ENCODE assay signal across 1 cellular context in the genomic region with DNA sequence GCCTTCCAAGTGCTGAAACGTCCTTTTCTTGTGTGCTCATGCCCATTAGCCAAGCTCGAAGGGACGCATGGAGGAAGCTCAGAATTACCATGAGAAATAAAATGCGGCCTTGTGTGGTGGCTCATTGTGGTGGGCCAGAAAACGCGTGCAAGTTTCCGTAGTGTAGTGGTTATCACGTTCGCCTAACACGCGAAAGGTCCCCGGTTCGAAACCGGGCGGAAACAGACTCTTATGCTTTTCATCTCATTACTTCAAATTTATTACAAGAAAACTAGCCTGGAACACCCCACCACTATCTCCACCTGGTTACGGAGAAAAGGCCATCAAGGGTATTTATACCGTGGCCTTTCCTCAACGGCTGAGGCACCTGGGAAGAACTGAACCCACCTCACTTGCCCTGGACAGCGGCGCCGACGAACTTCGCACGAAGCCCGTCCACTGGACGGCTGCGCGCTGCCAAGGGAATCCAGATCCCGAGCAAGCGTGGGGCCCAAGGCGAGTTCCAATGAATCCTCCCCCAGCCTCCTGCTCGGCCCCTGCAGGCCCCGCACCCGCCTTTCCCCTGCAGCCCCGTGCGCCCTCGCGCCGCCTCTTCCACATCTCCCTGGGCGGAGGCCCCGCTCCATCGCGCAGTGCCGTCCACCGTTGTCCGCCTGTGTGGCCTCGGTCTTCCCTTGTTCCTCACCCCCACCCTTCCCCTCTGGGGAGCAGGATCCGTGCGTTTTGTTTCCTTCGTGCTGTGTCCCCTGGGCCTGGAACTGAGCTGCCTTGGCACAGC.
A peak's percentile ranks its signal among the peaks of the same experiment; 100 is the strongest.
TF ChIP-seq lines count a peak whose summit lies in the region.
"Not testable (repeated sequence)": the region's sequence is repeated elsewhere in the genome, so short reads cannot be mapped to it uniquely, and the experiment has no call there.

No MANE protein-coding gene starts in this region.

TF ChIP-seq in K562, 482 proteins besides CTCF, POLR2A, EP300 and RAD21 (continued from another document and continues in another):
- TF ChIP-seq MGA (IDR thresholded peaks at IDR 0.05): peak; percentile 78
- peak; percentile 26 for TF ChIP-seq PRDM10 (IDR thresholded peaks at IDR 0.05; ENCODE audit: partially characterized antibody)
- 0 out of 2 replicates have a peak, but pooled peaks have one; percentile 23 for TF ChIP-seq ETV5 (CRISPR knock-in tag; IDR thresholded peaks at IDR 0.05; ENCODE audit: low read depth)
- TF ChIP-seq, protein P1, sequence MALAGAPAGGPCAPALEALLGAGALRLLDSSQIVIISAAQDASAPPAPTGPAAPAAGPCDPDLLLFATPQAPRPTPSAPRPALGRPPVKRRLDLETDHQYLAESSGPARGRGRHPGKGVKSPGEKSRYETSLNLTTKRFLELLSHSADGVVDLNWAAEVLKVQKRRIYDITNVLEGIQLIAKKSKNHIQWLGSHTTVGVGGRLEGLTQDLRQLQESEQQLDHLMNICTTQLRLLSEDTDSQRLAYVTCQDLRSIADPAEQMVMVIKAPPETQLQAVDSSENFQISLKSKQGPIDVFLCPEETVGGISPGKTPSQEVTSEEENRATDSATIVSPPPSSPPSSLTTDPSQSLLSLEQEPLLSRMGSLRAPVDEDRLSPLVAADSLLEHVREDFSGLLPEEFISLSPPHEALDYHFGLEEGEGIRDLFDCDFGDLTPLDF (CRISPR knock-in tag; IDR thresholded peaks at IDR 0.05): 0 out of 2 replicates have a peak, but pooled peaks have one; percentile 35
- peak; percentile 15 to 37; a peak in 2 of 4 replicates for TF ChIP-seq MNT (conservative IDR thresholded peaks at IDR 0.05)
- TF ChIP-seq, protein P2, sequence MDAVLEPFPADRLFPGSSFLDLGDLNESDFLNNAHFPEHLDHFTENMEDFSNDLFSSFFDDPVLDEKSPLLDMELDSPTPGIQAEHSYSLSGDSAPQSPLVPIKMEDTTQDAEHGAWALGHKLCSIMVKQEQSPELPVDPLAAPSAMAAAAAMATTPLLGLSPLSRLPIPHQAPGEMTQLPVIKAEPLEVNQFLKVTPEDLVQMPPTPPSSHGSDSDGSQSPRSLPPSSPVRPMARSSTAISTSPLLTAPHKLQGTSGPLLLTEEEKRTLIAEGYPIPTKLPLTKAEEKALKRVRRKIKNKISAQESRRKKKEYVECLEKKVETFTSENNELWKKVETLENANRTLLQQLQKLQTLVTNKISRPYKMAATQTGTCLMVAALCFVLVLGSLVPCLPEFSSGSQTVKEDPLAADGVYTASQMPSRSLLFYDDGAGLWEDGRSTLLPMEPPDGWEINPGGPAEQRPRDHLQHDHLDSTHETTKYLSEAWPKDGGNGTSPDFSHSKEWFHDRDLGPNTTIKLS (IDR thresholded peaks at IDR 0.05; ENCODE audit: borderline replicate concordance, low read depth): peak; percentile 56; the same call in 1 of the 2 replicates
- peak; percentile 18; the same call in 1 of the 2 replicates for TF ChIP-seq ZBTB7A (IDR thresholded peaks at IDR 0.05; ENCODE audit: borderline replicate concordance, control insufficient read depth, low read depth, low read length)
- peak; percentile 54; the same call in 1 of the 2 replicates for TF ChIP-seq THRB (CRISPR knock-in tag; conservative IDR thresholded peaks at IDR 0.05)
- TF ChIP-seq JUND (IDR thresholded peaks at IDR 0.05; ENCODE audit: borderline replicate concordance, low read depth, low read length): not testable (repeated sequence)
- peak; percentile 46; the same call in 1 of the 3 replicates for TF ChIP-seq JUND (tag; IDR thresholded peaks at IDR 0.05; ENCODE audit: borderline replicate concordance, low read depth, low read length)
- 0 out of 4 replicates have a peak, but pooled peaks of 1 of the 2 experiments have one; percentile 22 for TF ChIP-seq SRF (CRISPR knock-in tag; IDR thresholded peaks at IDR 0.05)
- TF ChIP-seq HMBOX1 (IDR thresholded peaks at IDR 0.05): peak; percentile 32; the same call in 1 of the 2 replicates
- TF ChIP-seq, protein P3, sequence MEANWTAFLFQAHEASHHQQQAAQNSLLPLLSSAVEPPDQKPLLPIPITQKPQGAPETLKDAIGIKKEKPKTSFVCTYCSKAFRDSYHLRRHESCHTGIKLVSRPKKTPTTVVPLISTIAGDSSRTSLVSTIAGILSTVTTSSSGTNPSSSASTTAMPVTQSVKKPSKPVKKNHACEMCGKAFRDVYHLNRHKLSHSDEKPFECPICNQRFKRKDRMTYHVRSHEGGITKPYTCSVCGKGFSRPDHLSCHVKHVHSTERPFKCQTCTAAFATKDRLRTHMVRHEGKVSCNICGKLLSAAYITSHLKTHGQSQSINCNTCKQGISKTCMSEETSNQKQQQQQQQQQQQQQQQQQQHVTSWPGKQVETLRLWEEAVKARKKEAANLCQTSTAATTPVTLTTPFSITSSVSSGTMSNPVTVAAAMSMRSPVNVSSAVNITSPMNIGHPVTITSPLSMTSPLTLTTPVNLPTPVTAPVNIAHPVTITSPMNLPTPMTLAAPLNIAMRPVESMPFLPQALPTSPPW (CRISPR knock-in tag; IDR thresholded peaks at IDR 0.05): 0 out of 2 replicates have a peak, but pooled peaks have one; percentile 2
- TF ChIP-seq PCBP1 (IDR thresholded peaks at IDR 0.05; ENCODE audit: low read depth, low read length, poor library complexity, severe bottlenecking): peak; percentile 62
- TF ChIP-seq FOXP1 (CRISPR knock-in tag; IDR thresholded peaks at IDR 0.05): peak; percentile 85
- TF ChIP-seq KLF1 (tag; IDR thresholded peaks at IDR 0.05): 0 out of 2 replicates have a peak, but pooled peaks have one; percentile 53
